ENCODE assay signal across 8 cellular contexts in the genomic region with DNA sequence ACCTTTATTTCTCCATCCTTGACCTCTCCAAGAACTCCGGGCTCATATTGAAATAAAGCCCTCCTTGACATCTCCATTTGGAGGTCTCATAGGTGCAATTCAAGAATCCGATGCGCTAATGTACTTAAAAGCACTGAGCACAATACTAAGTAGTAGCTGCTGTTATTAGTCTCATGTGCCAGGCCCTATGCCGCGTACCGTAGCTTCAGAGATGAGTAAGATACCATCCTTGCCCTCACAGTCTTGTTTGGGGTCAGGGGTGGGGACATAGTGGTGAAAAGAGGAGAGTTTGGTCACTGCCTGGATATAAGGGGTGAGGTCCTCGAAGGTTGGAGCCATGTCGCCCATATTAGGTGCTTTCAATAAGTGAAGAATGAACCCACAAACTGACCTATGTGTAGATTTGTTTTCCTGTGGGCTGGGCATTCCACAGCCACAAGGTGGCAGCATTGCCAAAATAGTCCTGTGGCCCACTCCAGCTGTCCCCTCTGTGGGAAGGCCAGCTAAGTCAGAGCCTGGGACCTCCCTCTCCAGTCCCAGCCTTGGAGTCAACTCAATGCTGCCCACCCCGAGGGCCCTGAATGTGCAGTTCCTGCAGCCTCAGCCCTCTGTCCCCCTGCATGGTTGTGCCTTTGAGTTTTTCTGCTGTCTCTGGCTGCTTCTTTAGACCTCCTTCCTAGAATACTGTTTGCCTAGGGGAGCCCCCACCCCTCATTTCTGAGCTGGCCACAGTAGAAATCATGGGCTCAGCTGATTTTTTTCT. TPM values are rescaled to one million over a fixed set of nuclear protein-coding genes. Genes with fewer than 3 reads are reported as not detected.
DNase-seq lines count a peak whose midpoint lies in the region; ATAC-seq, FAIRE-seq and TF ChIP-seq lines count a peak whose summit lies in the region.

No MANE protein-coding gene starts in this region.

- intact Hi-C loops in GM12878 (cut with micrococcal nuclease; ENCODE audit: unreplicated experiment) (loop anchor here (1.0 to 10.0 kb wide), 7 partner anchors 44 to 674 kb away; a partner anchor contains a TSS), gastrocnemius medialis (cut with DNase I; ENCODE audit: low total_unique reads) (loop anchor here (1.0 to 10.0 kb wide), 3 partner anchors 59 to 684 kb away; no protein-coding TSS in a partner anchor)

- no peak overlapping the region for H2AFZ ChIP-seq in GM12878 (ENCODE audit: control insufficient read depth, low read depth, low read length)

- WGBS in GM12878 (ENCODE audit: insufficient coverage, insufficient replicate concordance, low lambda C conversion rate, missing lambda C conversion rate): 61% methylated on average over 9 of the region's 9 CpGs

- no peak for TF ChIP-seq EP300 in GM12878 (IDR thresholded peaks at IDR 0.05; ENCODE audit: borderline replicate concordance in 1 of 2, control insufficient read depth in 1 of 2, low read depth in 2 of 2, low read length in 2 of 2)

- H3K79me2 ChIP-seq in GM12878 (ENCODE audit: control insufficient read depth, insufficient read depth, low read length): peaks cover 12% of the 10 kb centered on the region

- no peak overlapping the region for H3K4me3 ChIP-seq in GM12878
- H3K4me3 ChIP-seq in gastrocnemius medialis: no peak overlapping the region

- TF ChIP-seq CTCF in GM12878 (IDR thresholded peaks at IDR 0.05 in 2 of 3, conservative IDR thresholded peaks at IDR 0.05 in 1 of 3; ENCODE audit: control insufficient read depth in 2 of 3, extremely low read depth in 1 of 3, insufficient read depth in 1 of 3, low read depth in 3 of 3, low read length in 3 of 3) (peak; percentile 76 to 95 (median 89); a peak in 5 of 6 replicates), gastrocnemius medialis (IDR thresholded peaks at IDR 0.05 in 4 of 5, conservative IDR thresholded peaks at IDR 0.05 in 1 of 5) (peak; percentile 67 to 89 (median 80))

- peak overlapping the region; percentile 18; the same call in 1 of the 2 replicates for H3K4me2 ChIP-seq in GM12878 (ENCODE audit: control insufficient read depth, insufficient read depth)

- peak; percentile 89 for TF ChIP-seq RAD21 in GM12878 (IDR thresholded peaks at IDR 0.05; ENCODE audit: insufficient read depth, low read depth, low read length)

- CTCF ChIA-PET in GM12878 (lab: Yijun Ruan, JAX): interaction anchor here (0.6 to 10.0 kb wide), 42 partner anchors 8 to 764 kb away, joined by 3 to 232 read pairs (median 4); a partner anchor contains a TSS

- ATAC-seq in GM12878: peak; percentile 74
- peak; percentile 73 to 75 for ATAC-seq in gastrocnemius medialis
- no peak for ATAC-seq in HG02840 (IDR thresholded peaks at IDR 0.05; ENCODE audit: low FRiP score, unreplicated experiment)

- SMC1A ChIA-PET in GM12878 (lab: Charles Lee; ENCODE audit: uncharacterized antibody, unreplicated experiment): interaction anchor here (0.8 to 6.5 kb wide), 19 partner anchors 9 to 1033 kb away, joined by 3 to 78 read pairs (median 5); a partner anchor contains a TSS

- TF ChIP-seq POLR2A in GM12878 (IDR thresholded peaks at IDR 0.05; ENCODE audit: low read depth, low read length) (no peak), gastrocnemius medialis (IDR thresholded peaks at IDR 0.05) (no peak)

- in situ Hi-C loops in GM12878 (cut with MboI) (no loop called here), gastrocnemius medialis (cut with MboI; ENCODE audit: low sequenced_read_pairs in 4 of 4) (loop anchor here (10.0 to 25.0 kb wide), 3 partner anchors 164 to 177 kb away; no protein-coding TSS in a partner anchor)

- H3K4me1 ChIP-seq in GM12878 (ENCODE audit: control insufficient read depth, insufficient read depth, low read length) (peaks cover 44% of the 10 kb centered on the region), gastrocnemius medialis (peaks cover 16 to 29% of the 10 kb centered on the region in 2 donors)

- no peaks in the 10 kb centered on the region; the same call in none of the 3 replicates for H3K9me3 ChIP-seq in GM12878 (replicated peaks; ENCODE audit: control insufficient read depth, insufficient read depth, low read length)
- no peaks in the 10 kb centered on the region for H3K9me3 ChIP-seq in gastrocnemius medialis

- peaks cover 1 to 16% of the 10 kb centered on the region in 2 experiments for H3K36me3 ChIP-seq in GM12878 (ENCODE audit: control insufficient read depth in 2 of 2, insufficient read depth in 2 of 2, low read length in 1 of 2)
- H3K36me3 ChIP-seq in gastrocnemius medialis: peaks cover 0 to 7% of the 10 kb centered on the region in 2 donors

- BruUV-seq in GM12878 (replicated peaks; lab: Mats Ljungman, UMichigan): no TSS peak

- peak; percentile 7 for FAIRE-seq in GM12878 (lab: Jason Lieb, UNC)

- DNase-seq in DMS79 (lab: John Stamatoyannopoulos, UW): peak; percentile 38
- peak; percentile 4 for DNase-seq in GOT3 (lab: John Stamatoyannopoulos, UW)
- DNase-seq in NAMALWA (ENCODE audit: low spot score): peak; percentile 76
- DNase-seq in T1000 (lab: John Stamatoyannopoulos, UW): peak; percentile 43
- DNase-seq in GM12878 (ENCODE audit: low read depth, low spot score): no peak
- peak in 50 of 51 donors; percentile 9 to 85 (median 56) for DNase-seq in hypothalamus (lab: John Stamatoyannopoulos, UW)
- peak; percentile 53 to 69 for DNase-seq in gastrocnemius medialis

- H4K20me1 ChIP-seq in GM12878 (ENCODE audit: control insufficient read depth, insufficient read depth): no peaks in the 10 kb centered on the region

- POLR2A ChIA-PET in GM12878 (lab: Charles Lee): interaction anchor here (1.0 to 1.7 kb wide), 3 partner anchors 10 to 170 kb away, joined by 3 to 5 read pairs (median 5); no protein-coding TSS in a partner anchor

- RAD21 ChIA-PET in GM12878 (lab: Charles Lee; ENCODE audit: unreplicated experiment): interaction anchor here (0.7 to 3.0 kb wide), 20 partner anchors 9 to 1035 kb away, joined by 3 to 36 read pairs (median 4); a partner anchor contains a TSS

- no peaks in the 10 kb centered on the region for H3K27me3 ChIP-seq in GM12878 (replicated peaks in 1 of 2; ENCODE audit: control insufficient read depth in 2 of 2, insufficient read depth in 2 of 2, low read length in 1 of 2)
- H3K27me3 ChIP-seq in gastrocnemius medialis: no peaks in the 10 kb centered on the region

- no peak overlapping the region for H3K9ac ChIP-seq in GM12878 (ENCODE audit: control insufficient read depth, insufficient read depth, low read length)

- H3K27ac ChIP-seq in GM12878 (ENCODE audit: control insufficient read depth, insufficient read depth): no peak overlapping the region
- peak overlapping the region in 3 of 4 donors; percentile 23 to 79 (median 43) for H3K27ac ChIP-seq in gastrocnemius medialis

RNA-seq across cellular contexts. Expression of a gene that starts 6.5 kb away (rescaled TPM):
- total RNA-seq in GM12878 (2013; cell fraction: nucleolus; rRNA removed): 17.0 and 22.1 TPM in 2 replicates
- total RNA-seq in GM12878 (2014; rRNA removed): 58.8 and 61.9 TPM in 2 replicates
- total RNA-seq in GM12878 (2014; rRNA removed; fragmentation: Illumina TruSeq; extraction: Trizol): 36.7 and 39.7 TPM in 2 replicates
- 56.1 and 56.8 TPM in 2 replicates for total RNA-seq in GM12878 (2021)
- 31.6 TPM for polyA plus RNA-seq in GM12878 (2011; ENCODE audit: low read depth)
- polyA plus RNA-seq in GM12878 (2011; rRNA removed): 62.4 and 97.0 TPM in 2 replicates
- 176 and 181 TPM in 2 replicates for polyA plus RNA-seq in GM12878 (2011; cell fraction: cytosol; rRNA removed)
- polyA plus RNA-seq in GM12878 (2011; cell fraction: nucleus; rRNA removed): 66.0 and 75.8 TPM in 2 replicates
- 37.8 and 48.7 TPM in 2 replicates for polyA plus RNA-seq in GM12878 (2012)
- polyA plus RNA-seq in GM12878 (2014; fragmentation: Illumina TruSeq; extraction: Trizol): 57.4 and 77.4 TPM in 2 replicates
- 10 to 100 TPM; 23.5 to 33.2 TPM for polyA plus RNA-seq in GM12878 (2014; fragmentation: Nextera tagmentation; extraction: Ambion mirVana)
- polyA plus RNA-seq in GM12878 (2014; rRNA removed): 70.3 and 76.1 TPM in 2 replicates
- polyA plus RNA-seq in GM12878 (2016; fragmentation: Nextera tagmentation; extraction: Ambion mirVana): 100 to 1,000 TPM in 1 of 2 experiments, 10 to 100 TPM in 1; 99.2 to 101 TPM
- polyA minus RNA-seq in GM12878 (2011; rRNA and poly(A)+ RNA removed): 44.5 and 60.8 TPM in 2 replicates
- polyA minus RNA-seq in GM12878 (2011; cell fraction: cytosol; rRNA and poly(A)+ RNA removed): 25.7 and 27.6 TPM in 2 replicates
- 12.6 and 24.6 TPM in 2 replicates for polyA minus RNA-seq in GM12878 (2011; cell fraction: nucleus; rRNA and poly(A)+ RNA removed)
- total RNA-seq in gastrocnemius medialis: 10 to 100 TPM in 3 of 4 donors, 1 to 10 TPM in 1; 9.8 to 23.1 (median 11.5) TPM

RNA-seq across cellular contexts. Expression of a gene that starts 27.5 kb away (rescaled TPM):
- total RNA-seq in GM12878 (2013; cell fraction: nucleolus; rRNA removed): 8.8 and 10.7 TPM in 2 replicates
- total RNA-seq in GM12878 (2014; rRNA removed) (3.1 and 4.7 TPM in 2 replicates), GM12878 (2014; rRNA removed; fragmentation: Illumina TruSeq; extraction: Trizol) (5.0 and 5.3 TPM in 2 replicates), GM12878 (2021) (7.4 and 8.0 TPM in 2 replicates), gastrocnemius medialis (1 to 10 TPM; 4.5 to 5.8 (median 5.6) TPM)
- 2.8 TPM for polyA plus RNA-seq in GM12878 (2011; ENCODE audit: low read depth)
- polyA plus RNA-seq in GM12878 (2011; rRNA removed) (2.8 and 4.6 TPM in 2 replicates), GM12878 (2014; fragmentation: Illumina TruSeq; extraction: Trizol) (7.6 and 9.9 TPM in 2 replicates), GM12878 (2014; fragmentation: Nextera tagmentation; extraction: Ambion mirVana) (under 1 TPM; 0.76 to 0.88 TPM), GM12878 (2014; rRNA removed) (6.8 and 7.1 TPM in 2 replicates), GM12878 (2016; fragmentation: Nextera tagmentation; extraction: Ambion mirVana) (1 to 10 TPM; 3.5 to 4.6 TPM)
- 7.4 and 7.5 TPM in 2 replicates for polyA plus RNA-seq in GM12878 (2011; cell fraction: cytosol; rRNA removed)
- polyA plus RNA-seq in GM12878 (2011; cell fraction: nucleus; rRNA removed): 4.7 and 5.6 TPM in 2 replicates
- polyA plus RNA-seq in GM12878 (2012): 4.6 and 5.7 TPM in 2 replicates
- polyA minus RNA-seq in GM12878 (2011; rRNA and poly(A)+ RNA removed): 4.5 and 8.2 TPM in 2 replicates
- 2.9 and 4.9 TPM in 2 replicates for polyA minus RNA-seq in GM12878 (2011; cell fraction: cytosol; rRNA and poly(A)+ RNA removed)
- polyA minus RNA-seq in GM12878 (2011; cell fraction: nucleus; rRNA and poly(A)+ RNA removed): 4.6 and 8.3 TPM in 2 replicates

RNA-seq across cellular contexts. Expression of a gene that starts 41.5 kb away (rescaled TPM):
- total RNA-seq in GM12878 (2013; cell fraction: nucleolus; rRNA removed): 32.1 and 36.7 TPM in 2 replicates
- total RNA-seq in GM12878 (2014; rRNA removed): 36.5 and 37.5 TPM in 2 replicates
- 29.0 and 31.4 TPM in 2 replicates for total RNA-seq in GM12878 (2014; rRNA removed; fragmentation: Illumina TruSeq; extraction: Trizol)
- 38.2 and 38.3 TPM in 2 replicates for total RNA-seq in GM12878 (2021)
- 13.6 TPM for polyA plus RNA-seq in GM12878 (2011; ENCODE audit: low read depth)
- polyA plus RNA-seq in GM12878 (2011; rRNA removed): 27.3 and 37.7 TPM in 2 replicates
- 56.4 and 70.4 TPM in 2 replicates for polyA plus RNA-seq in GM12878 (2011; cell fraction: cytosol; rRNA removed)
- polyA plus RNA-seq in GM12878 (2011; cell fraction: nucleus; rRNA removed): 56.9 and 73.0 TPM in 2 replicates
- polyA plus RNA-seq in GM12878 (2012): 25.7 and 26.7 TPM in 2 replicates
- polyA plus RNA-seq in GM12878 (2014; fragmentation: Illumina TruSeq; extraction: Trizol): 34.8 and 43.6 TPM in 2 replicates
- polyA plus RNA-seq in GM12878 (2014; fragmentation: Nextera tagmentation; extraction: Ambion mirVana): 10 to 100 TPM in 1 of 2 experiments, 1 to 10 TPM in 1; 9.9 to 10.5 TPM
- polyA plus RNA-seq in GM12878 (2014; rRNA removed): 49.2 and 51.0 TPM in 2 replicates
- polyA plus RNA-seq in GM12878 (2016; fragmentation: Nextera tagmentation; extraction: Ambion mirVana): 10 to 100 TPM; 65.7 to 67.7 TPM
- 24.9 and 36.6 TPM in 2 replicates for polyA minus RNA-seq in GM12878 (2011; rRNA and poly(A)+ RNA removed)
- polyA minus RNA-seq in GM12878 (2011; cell fraction: cytosol; rRNA and poly(A)+ RNA removed): 6.5 and 8.1 TPM in 2 replicates
- 10.3 and 26.0 TPM in 2 replicates for polyA minus RNA-seq in GM12878 (2011; cell fraction: nucleus; rRNA and poly(A)+ RNA removed)
- 10 to 100 TPM; 12.5 to 20.8 (median 16.2) TPM for total RNA-seq in gastrocnemius medialis

RNA-seq across cellular contexts. Expression of a gene that starts 41.7 kb away (rescaled TPM):
- total RNA-seq in GM12878 (2013; cell fraction: nucleolus; rRNA removed): 157 and 172 TPM in 2 replicates
- total RNA-seq in GM12878 (2014; rRNA removed) (88.1 and 90.3 TPM in 2 replicates), GM12878 (2014; rRNA removed; fragmentation: Illumina TruSeq; extraction: Trizol) (71.8 and 75.4 TPM in 2 replicates), GM12878 (2021) (105 and 114 TPM in 2 replicates), gastrocnemius medialis (100 to 1,000 TPM in 1 of 4 donors, 10 to 100 TPM in 3; 72.3 to 101 (median 79.4) TPM)
- polyA plus RNA-seq in GM12878 (2011; ENCODE audit: low read depth): 85.7 TPM
- polyA plus RNA-seq in GM12878 (2011; rRNA removed) (51.5 and 89.7 TPM in 2 replicates), GM12878 (2014; fragmentation: Illumina TruSeq; extraction: Trizol) (104 and 119 TPM in 2 replicates), GM12878 (2014; fragmentation: Nextera tagmentation; extraction: Ambion mirVana) (10 to 100 TPM; 29.6 to 50.4 TPM), GM12878 (2014; rRNA removed) (92.2 and 96.0 TPM in 2 replicates), GM12878 (2016; fragmentation: Nextera tagmentation; extraction: Ambion mirVana) (100 to 1,000 TPM; 119 to 131 TPM)
- polyA plus RNA-seq in GM12878 (2011; cell fraction: cytosol; rRNA removed): 97.7 and 110 TPM in 2 replicates
- polyA plus RNA-seq in GM12878 (2011; cell fraction: nucleus; rRNA removed): 172 and 180 TPM in 2 replicates
- polyA plus RNA-seq in GM12878 (2012): 102 and 104 TPM in 2 replicates
- polyA minus RNA-seq in GM12878 (2011; rRNA and poly(A)+ RNA removed): 104 and 115 TPM in 2 replicates
- 31.8 and 40.0 TPM in 2 replicates for polyA minus RNA-seq in GM12878 (2011; cell fraction: cytosol; rRNA and poly(A)+ RNA removed)
- 71.4 and 97.0 TPM in 2 replicates for polyA minus RNA-seq in GM12878 (2011; cell fraction: nucleus; rRNA and poly(A)+ RNA removed)

RNA-seq across cellular contexts. Expression of a gene that starts 45.1 kb away (rescaled TPM):
- 1.7 and 2.0 TPM in 2 replicates for total RNA-seq in GM12878 (2013; cell fraction: nucleolus; rRNA removed)
- total RNA-seq in GM12878 (2014; rRNA removed) (7.0 and 7.5 TPM in 2 replicates), GM12878 (2014; rRNA removed; fragmentation: Illumina TruSeq; extraction: Trizol) (3.5 and 3.8 TPM in 2 replicates), GM12878 (2021) (5.4 and 5.6 TPM in 2 replicates), gastrocnemius medialis (10 to 100 TPM in 2 of 4 donors, 1 to 10 TPM in 2; 3.4 to 12.4 (median 9.6) TPM)
- 1.7 TPM for polyA plus RNA-seq in GM12878 (2011; ENCODE audit: low read depth)
- polyA plus RNA-seq in GM12878 (2011; rRNA removed) (2.1 and 4.0 TPM in 2 replicates), GM12878 (2014; fragmentation: Illumina TruSeq; extraction: Trizol) (3.9 and 8.1 TPM in 2 replicates), GM12878 (2014; fragmentation: Nextera tagmentation; extraction: Ambion mirVana) (not detected), GM12878 (2014; rRNA removed) (5.9 TPM in 2 replicates), GM12878 (2016; fragmentation: Nextera tagmentation; extraction: Ambion mirVana) (1 to 10 TPM; 7.8 TPM)
- 5.3 and 6.4 TPM in 2 replicates for polyA plus RNA-seq in GM12878 (2011; cell fraction: cytosol; rRNA removed)
- polyA plus RNA-seq in GM12878 (2011; cell fraction: nucleus; rRNA removed): 3.7 and 5.4 TPM in 2 replicates
- polyA plus RNA-seq in GM12878 (2012): 2.5 and 3.9 TPM in 2 replicates
- polyA minus RNA-seq in GM12878 (2011; rRNA and poly(A)+ RNA removed): 2.2 and 5.2 TPM in 2 replicates
- polyA minus RNA-seq in GM12878 (2011; cell fraction: cytosol; rRNA and poly(A)+ RNA removed): 1.9 and 6.7 TPM in 2 replicates
- polyA minus RNA-seq in GM12878 (2011; cell fraction: nucleus; rRNA and poly(A)+ RNA removed): 0.97 and 2.3 TPM in 2 replicates
